ENCODE assay signal across 8 cellular contexts in genomic region chr1:83860506-83861221, GRCh38.
DNase-seq lines count a peak whose midpoint lies in the region; ATAC-seq and TF ChIP-seq lines count a peak whose summit lies in the region.

No MANE protein-coding gene starts in this region.

- TF ChIP-seq POLR2A in GM18505 (IDR thresholded peaks at IDR 0.05; ENCODE audit: borderline replicate concordance, extremely low read depth, insufficient read depth, insufficient read length), result no peak

- peaks cover 2 to 7% of the 10 kb centered on the region in 2 donors for H3K4me1 Mint-ChIP-seq in natural killer cell treated with Interleukin-12 subunit alpha and Interleukin-12 subunit beta and Interleukin-15 and Interleukin-18, amount 100 ng/mL, for 72 hours (ENCODE audit: low read depth in 2 of 2)
- H3K4me1 Mint-ChIP-seq in stimulated activated naive B cell treated with anti-CD40 and anti-IgM and Interleukin-4, amounts not matched to agents 10 μg/mL and 1 μg/mL and 100 μg/mL, for 72 hours, result peaks cover 5 to 11% of the 10 kb centered on the region in 2 donors

- TF ChIP-seq CTCF in fibroblast of pulmonary artery (IDR thresholded peaks at IDR 0.05; ENCODE audit: low read length, missing control alignments), result peak; percentile 57

- no peak overlapping the region for H3K27ac Mint-ChIP-seq in natural killer cell treated with Interleukin-12 subunit alpha and Interleukin-12 subunit beta and Interleukin-15 and Interleukin-18, amount 100 ng/mL, for 72 hours
- peak overlapping the region; percentile 70 for H3K27ac Mint-ChIP-seq in stimulated activated naive B cell treated with anti-CD40 and anti-IgM and Interleukin-4, amounts not matched to agents 10 μg/mL and 1 μg/mL and 100 μg/mL, for 72 hours

- H3K4me3 ChIP-seq in fibroblast of pulmonary artery (replicated peaks; ENCODE audit: low read depth, low read length), result peak overlapping the region; percentile 53

- DNase-seq in NCI-H510A treated with DMSO at 0.1 percent for 48 hours (lab: John Stamatoyannopoulos, UW) (peak; percentile 56), fibroblast of pulmonary artery (ENCODE audit: low read depth) (peak; percentile 45), LoVo (ENCODE audit: low spot score) (no peak)
- DNase-seq in activated T-cell treated with anti-CD3 and anti-CD28 coated beads, Interleukin-2, amount 50 U/mL, for 48 hours, result peak; percentile 85 to 87
- peak; percentile 65 for DNase-seq in natural killer cell treated with Interleukin-12 subunit alpha and Interleukin-12 subunit beta and Interleukin-15 and Interleukin-18, amount 100 ng/mL, for 72 hours (ENCODE audit: low spot score)
- DNase-seq in stimulated activated naive B cell treated with anti-CD40 and anti-IgM and Interleukin-4, amounts not matched to agents 10 μg/mL and 1 μg/mL and 100 μg/mL, for 72 hours, result peak; percentile 66

- H3K27me3 Mint-ChIP-seq in natural killer cell treated with Interleukin-12 subunit alpha and Interleukin-12 subunit beta and Interleukin-15 and Interleukin-18, amount 100 ng/mL, for 72 hours, result peaks cover 1 to 16% of the 10 kb centered on the region in 2 donors
- H3K27me3 Mint-ChIP-seq in stimulated activated naive B cell treated with anti-CD40 and anti-IgM and Interleukin-4, amounts not matched to agents 10 μg/mL and 1 μg/mL and 100 μg/mL, for 72 hours, result peaks cover 0 to 12% of the 10 kb centered on the region in 2 donors

- H3K4me3 Mint-ChIP-seq in natural killer cell treated with Interleukin-12 subunit alpha and Interleukin-12 subunit beta and Interleukin-15 and Interleukin-18, amount 100 ng/mL, for 72 hours, result peak overlapping the region; percentile 30
- H3K4me3 Mint-ChIP-seq in stimulated activated naive B cell treated with anti-CD40 and anti-IgM and Interleukin-4, amounts not matched to agents 10 μg/mL and 1 μg/mL and 100 μg/mL, for 72 hours, result peak overlapping the region; percentile 71 to 80

- no peaks in the 10 kb centered on the region for H3K9me3 Mint-ChIP-seq in natural killer cell treated with Interleukin-12 subunit alpha and Interleukin-12 subunit beta and Interleukin-15 and Interleukin-18, amount 100 ng/mL, for 72 hours
- H3K9me3 Mint-ChIP-seq in stimulated activated naive B cell treated with anti-CD40 and anti-IgM and Interleukin-4, amounts not matched to agents 10 μg/mL and 1 μg/mL and 100 μg/mL, for 72 hours, result no peaks in the 10 kb centered on the region

- H3K36me3 Mint-ChIP-seq in natural killer cell treated with Interleukin-12 subunit alpha and Interleukin-12 subunit beta and Interleukin-15 and Interleukin-18, amount 100 ng/mL, for 72 hours, result no peaks in the 10 kb centered on the region
- H3K36me3 Mint-ChIP-seq in stimulated activated naive B cell treated with anti-CD40 and anti-IgM and Interleukin-4, amounts not matched to agents 10 μg/mL and 1 μg/mL and 100 μg/mL, for 72 hours, result no peaks in the 10 kb centered on the region

- ATAC-seq in GM18505 (IDR thresholded peaks at IDR 0.05; ENCODE audit: unreplicated experiment) (peak; percentile 96), HG02884 (IDR thresholded peaks at IDR 0.05; ENCODE audit: unreplicated experiment) (peak; percentile 91)
- peak; percentile 87 to 90 for ATAC-seq in natural killer cell treated with Interleukin-12 subunit alpha and Interleukin-12 subunit beta and Interleukin-15 and Interleukin-18, amount 100 ng/mL, for 72 hours
- ATAC-seq in stimulated activated naive B cell treated with anti-CD40 and anti-IgM and Interleukin-4, amounts not matched to agents 10 μg/mL and 1 μg/mL and 100 μg/mL, for 72 hours (replicated peaks), result peak; percentile 96 to 97
